8 cellular contexts compared by ENCODE assay signal in genomic region chr18:59139291-59139614, GRCh38. TPM values are rescaled to one million over a fixed set of nuclear protein-coding genes. Genes with fewer than 3 reads are reported as not detected.
DNase-seq lines count a peak whose midpoint lies in the region; ATAC-seq and TF ChIP-seq lines count a peak whose summit lies in the region.

No MANE protein-coding gene starts in this region.

- H3K27me3 Mint-ChIP-seq in activated naive CD8-positive, alpha-beta T cell treated with anti-CD3 and anti-CD28 coated beads, Interleukin-2, amount 10 ng/mL, durations not matched to agents 7 days and 5 days = peaks cover 8% of the 10 kb centered on the region

- H3K27ac ChIP-seq in heart left ventricle (peak overlapping the region; percentile 60 to 90 (median 82)), upper lobe of right lung (peak overlapping the region; percentile 88)

- H3K9me3 Mint-ChIP-seq in activated naive CD8-positive, alpha-beta T cell treated with anti-CD3 and anti-CD28 coated beads, Interleukin-2, amount 10 ng/mL, durations not matched to agents 7 days and 5 days = peaks cover 2% of the 10 kb centered on the region

- H3K36me3 Mint-ChIP-seq in activated naive CD8-positive, alpha-beta T cell treated with anti-CD3 and anti-CD28 coated beads, Interleukin-2, amount 10 ng/mL, durations not matched to agents 7 days and 5 days = peaks cover 2% of the 10 kb centered on the region

- intact Hi-C loops in heart left ventricle (cut with DNase I) (loop anchor here in 1 of 10 donors (5.0 kb wide), 1 partner anchor 57 kb away; no protein-coding TSS in a partner anchor), posterior cingulate gyrus (cut with DNase I) (no loop called here), upper lobe of right lung (cut with DNase I) (no loop called here)

- no peak for TF ChIP-seq CTCF in heart left ventricle (IDR thresholded peaks at IDR 0.05)
- no peak for TF ChIP-seq CTCF in upper lobe of right lung (IDR thresholded peaks at IDR 0.05)

- peak overlapping the region; percentile 91 for H3K4me3 Mint-ChIP-seq in activated naive CD8-positive, alpha-beta T cell treated with anti-CD3 and anti-CD28 coated beads, Interleukin-2, amount 10 ng/mL, durations not matched to agents 7 days and 5 days

- WGBS in heart left ventricle, 4 donors = 0 to 1% (median 0%) methylated on average over 8 to 15 of the region's 15 CpGs

- H3K9me3 ChIP-seq in heart left ventricle (no peaks in the 10 kb centered on the region), upper lobe of right lung (no peaks in the 10 kb centered on the region)

- H3K27me3 ChIP-seq in heart left ventricle (peaks cover 0 to 19% (median 0%) of the 10 kb centered on the region in 9 donors), upper lobe of right lung (peaks cover 6% of the 10 kb centered on the region)

- ATAC-seq in HG02571 (IDR thresholded peaks at IDR 0.05; ENCODE audit: unreplicated experiment) (peak; percentile 69), heart left ventricle (peak; percentile 93 to 95 (median 94)), upper lobe of right lung (peak; percentile 94)
- ATAC-seq in activated naive CD8-positive, alpha-beta T cell treated with anti-CD3 and anti-CD28 coated beads, Interleukin-2, amount 10 ng/mL, durations not matched to agents 7 days and 5 days (ENCODE audit: low read depth) = peak; percentile 91

- no peak for TF ChIP-seq POLR2A in heart left ventricle (IDR thresholded peaks at IDR 0.05)

- peak; percentile 90 for DNase-seq in GM03348 (ENCODE audit: low spot score)
- peak; percentile 99 for DNase-seq in NCI-H1092 treated with DMSO at 0.1 percent for 48 hours (lab: John Stamatoyannopoulos, UW)
- DNase-seq in SKM-1 treated with dmso at 0.1 percent for 144 hours (lab: John Stamatoyannopoulos, UW; ENCODE audit: unreplicated experiment) = peak; percentile 90
- peak; percentile 88 for DNase-seq in activated naive CD8-positive, alpha-beta T cell treated with anti-CD3 and anti-CD28 coated beads, Interleukin-2, amount 10 ng/mL, durations not matched to agents 7 days and 5 days
- peak; percentile 83 to 92 (median 90) for DNase-seq in heart left ventricle
- DNase-seq in posterior cingulate gyrus = peak; percentile 79 to 99 (median 89)
- DNase-seq in upper lobe of right lung = peak; percentile 95

- H3K4me3 ChIP-seq in heart left ventricle (peak overlapping the region; percentile 60 to 91 (median 82)), upper lobe of right lung (peak overlapping the region; percentile 96)

- H3K36me3 ChIP-seq in heart left ventricle (no peaks in the 10 kb centered on the region), upper lobe of right lung (no peaks in the 10 kb centered on the region)

- H3K4me1 Mint-ChIP-seq in activated naive CD8-positive, alpha-beta T cell treated with anti-CD3 and anti-CD28 coated beads, Interleukin-2, amount 10 ng/mL, durations not matched to agents 7 days and 5 days = peaks cover 25% of the 10 kb centered on the region

- POLR2A ChIA-PET in activated naive CD8-positive, alpha-beta T cell treated with anti-CD3 and anti-CD28 coated beads, Interleukin-2, amount 10 ng/mL, durations not matched to agents 7 days and 5 days (lab: Charles Lee) = no interaction called here

- peak overlapping the region; percentile 96 for H3K27ac Mint-ChIP-seq in activated naive CD8-positive, alpha-beta T cell treated with anti-CD3 and anti-CD28 coated beads, Interleukin-2, amount 10 ng/mL, durations not matched to agents 7 days and 5 days

- H3K4me1 ChIP-seq in heart left ventricle (peaks cover 0 to 19% (median 6%) of the 10 kb centered on the region in 12 donors), upper lobe of right lung (peaks cover 21% of the 10 kb centered on the region)

RNA-seq across cellular contexts. Expression of gene SEC11C, which starts 0.4 kb away (rescaled TPM):
- 10 to 100 TPM; 38.4 to 39.9 TPM for total RNA-seq in activated naive CD8-positive, alpha-beta T cell treated with anti-CD3 and anti-CD28 coated beads, Interleukin-2, amount 10 ng/mL, durations not matched to agents 7 days and 5 days
- total RNA-seq in heart left ventricle (10 to 100 TPM; 10.2 to 44.0 (median 18.1) TPM), upper lobe of right lung (66.8 TPM)
- 10 to 100 TPM; 16.9 to 73.9 TPM for polyA plus RNA-seq in heart left ventricle

Comparison
In these comparisons a context has a peak if more than half of its experiments do, and no peak if none do; other contexts are left out.
1. Peak in every context shown above with its lines: DNase-seq, ATAC-seq, H3K4me3 ChIP-seq and H3K27ac ChIP-seq.